In genomic region chr2:75820693-75821092, GRCh38 we compare ENCODE assay signal across 21 cellular contexts.
"Had no signal": no experiment of that assay in that cellular context is flagged by ENCODE, and none has a peak within 500 bp of the region (broad histone marks: within the 10 kb centered on the region; RNA-seq: fewer than 3 reads in every experiment).

No MANE protein-coding gene starts in this region.

- H3K27ac ChIP-seq: breast epithelium, foreskin keratinocyte, left ventricle myocardium inferior, ovary, sigmoid colon, spleen, stomach, thoracic aorta, upper lobe of right lung had no signal

- H3K27me3 ChIP-seq: breast epithelium, foreskin keratinocyte, ovary, sigmoid colon, upper lobe of right lung had no signal

- H3K4me1 ChIP-seq: breast epithelium, foreskin keratinocyte, left ventricle myocardium inferior, sigmoid colon, spleen, stomach, upper lobe of right lung had no signal

- ATAC-seq: activated naive CD8-positive, alpha-beta T cell treated with anti-CD3 and anti-CD28 coated beads, Interleukin-2, amount 50 U/mL, for 24 hours; foreskin keratinocyte; upper lobe of right lung had no signal

- H3K9me3 ChIP-seq: ovary, thoracic aorta had no signal

- H3K4me3 ChIP-seq: breast epithelium, left ventricle myocardium inferior, ovary, sigmoid colon, spleen, stomach, thoracic aorta, upper lobe of right lung had no signal

- DNase-seq: activated CD4-positive, alpha-beta T cell treated with anti-CD3 and anti-CD28 coated beads, Interleukin-2, amount 50 U/mL, for 4 hours; activated CD4-positive, CD25-positive, alpha-beta regulatory T cell treated with anti-CD3 and anti-CD28 coated beads, Interleukin-2, amount 50 U/mL, for 72 hours; activated naive CD4-positive, alpha-beta T cell treated with Interleukin-2 at 50 U/mL for 16 hours; activated naive CD8-positive, alpha-beta T cell treated with anti-CD3 and anti-CD28 coated beads, Interleukin-2, amount 50 U/mL, for 24 hours; activated T-cell treated with anti-CD3 and anti-CD28 coated beads for 4 hours; aorta; cerebellar nuclear complex; effector CD8-positive, alpha-beta T cell; foreskin keratinocyte; glutamatergic neuron; hypothalamus; kidney; left ventricle myocardium inferior; naive B cell; ovary; sigmoid colon; spleen; stomach; upper lobe of right lung had no signal

- FAIRE-seq: kidney had no signal

- H3K36me3 ChIP-seq: breast epithelium, left ventricle myocardium inferior, ovary, sigmoid colon, spleen, stomach, thoracic aorta, upper lobe of right lung had no signal
